In the genomic region with DNA sequence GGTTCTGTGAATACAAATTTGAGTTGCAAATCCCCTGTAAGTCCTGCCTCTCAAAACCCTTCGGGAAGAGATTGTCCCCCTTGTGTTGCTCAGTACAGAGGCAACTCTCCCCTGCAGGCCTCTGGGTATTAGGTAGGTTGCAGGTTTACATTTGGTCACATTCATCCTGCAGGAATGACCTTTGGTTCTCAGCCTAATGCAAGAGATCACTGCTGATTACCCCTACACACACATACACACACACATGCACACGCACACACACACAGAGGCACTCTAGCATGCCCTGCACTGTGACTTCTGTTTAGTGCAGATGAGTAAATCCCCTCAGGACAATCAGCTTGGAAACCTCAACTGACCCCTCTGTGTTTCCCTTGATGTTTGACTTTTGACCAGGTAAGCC, we compare ENCODE assay signal across 31 cellular contexts.
DNase-seq lines count a peak whose midpoint lies in the region; ATAC-seq, FAIRE-seq and TF ChIP-seq lines count a peak whose summit lies in the region.
"Had no signal": no experiment of that assay in that cellular context is flagged by ENCODE, and none has a peak within 500 bp of the region (broad histone marks: within the 10 kb centered on the region; RNA-seq: fewer than 3 reads in every experiment).

No MANE protein-coding gene starts in this region.

- no peak overlapping the region for H2BK5ac ChIP-seq in trophoblast cell (ENCODE audit: low read depth, low read length, poor library complexity)

- TF ChIP-seq RAD21 in HepG2 (CRISPR knock-in tag; IDR thresholded peaks at IDR 0.05) = no peak

- POLR2A ChIA-PET in HepG2 (lab: Yijun Ruan, JAX) = no interaction called here

- intact Hi-C loops in HepG2 (cut with micrococcal nuclease; ENCODE audit: unreplicated experiment) = no loop called here

- H2BK120ac ChIP-seq in trophoblast cell (ENCODE audit: insufficient read depth, low read length, poor library complexity) = no peak overlapping the region

- TF ChIP-seq CTCF in HepG2 (CRISPR knock-in tag; IDR thresholded peaks at IDR 0.05) = no peak
- no peak for TF ChIP-seq CTCF in GM20000 (IDR thresholded peaks at IDR 0.05; ENCODE audit: extremely low read depth, missing control alignments)

- no peak overlapping the region for H3K4ac ChIP-seq in trophoblast cell (ENCODE audit: low read depth, low read length)

- H3K4me2 ChIP-seq in HepG2 (ENCODE audit: low read depth, low read length) (no peak overlapping the region), trophoblast cell (ENCODE audit: low read length) (no peak overlapping the region)
- H3K4me2 ChIP-seq: A549; BLaER1; BLaER1 treated with 17β-estradiol and CSF1 and Interleukin-3, amounts not matched to agents 10 nM and 100 nM had no signal

- H3K36me3 ChIP-seq in HepG2 (replicated peaks in 1 of 2; ENCODE audit: control insufficient read depth in 1 of 2, insufficient read depth in 2 of 2, low read length in 2 of 2) (no peaks in the 10 kb centered on the region), trophoblast cell (ENCODE audit: control insufficient read depth in 1 of 2, insufficient read depth in 2 of 2, low read length in 2 of 2) (no peaks in the 10 kb centered on the region)
- H3K36me3 ChIP-seq: BE2C; BLaER1; BLaER1 treated with 17β-estradiol and CSF1 and Interleukin-3, amounts not matched to agents 10 nM and 100 nM had no signal

- no peak overlapping the region for H4K91ac ChIP-seq in trophoblast cell (ENCODE audit: low read depth, low read length)

- TF ChIP-seq EP300 in HepG2 (IDR thresholded peaks at IDR 0.05; ENCODE audit: low read depth in 2 of 2, low read length in 2 of 2) (no peak), HepG2 (CRISPR knock-in tag; IDR thresholded peaks at IDR 0.05; ENCODE audit: borderline replicate concordance) (no peak)

- no peak overlapping the region for H2AK5ac ChIP-seq in trophoblast cell (ENCODE audit: low read length)

- BruUV-seq in HepG2 (replicated peaks; lab: Mats Ljungman, UMichigan) = no TSS peak

- no peak overlapping the region for H3K9ac ChIP-seq in HepG2 (ENCODE audit: insufficient read depth, low read depth, low read length)
- no peak overlapping the region for H3K9ac ChIP-seq in trophoblast cell (ENCODE audit: low read length)
- H3K9ac ChIP-seq: BLaER1; BLaER1 treated with 17β-estradiol and CSF1 and Interleukin-3, amounts not matched to agents 10 nM and 100 nM had no signal

- peaks cover 11% of the 10 kb centered on the region for H3K4me1 ChIP-seq in HepG2 (ENCODE audit: insufficient read depth, low read length)
- H3K4me1 ChIP-seq in trophoblast cell (ENCODE audit: control insufficient read depth in 1 of 2, insufficient read depth in 2 of 2, low read length in 2 of 2) = no peaks in the 10 kb centered on the region
- H3K4me1 ChIP-seq: A549; BE2C; BLaER1; BLaER1 treated with 17β-estradiol and CSF1 and Interleukin-3, amounts not matched to agents 10 nM and 100 nM; Caco-2 had no signal

- no peaks in the 10 kb centered on the region for H3K79me2 ChIP-seq in HepG2 (ENCODE audit: insufficient read depth, low read length)
- no peaks in the 10 kb centered on the region for H3K79me2 ChIP-seq in trophoblast cell (ENCODE audit: control insufficient read depth, insufficient read depth, low read length, poor library complexity)

- no peak overlapping the region for H3K18ac ChIP-seq in trophoblast cell (ENCODE audit: low read length)

- peak overlapping the region; percentile 53 for H3K23ac ChIP-seq in trophoblast cell (ENCODE audit: low read length)

- no peak overlapping the region for H3K14ac ChIP-seq in trophoblast cell (ENCODE audit: low read length)

- H3K4me3 ChIP-seq in HepG2 (replicated peaks in 1 of 3; ENCODE audit: insufficient read depth in 1 of 3, low read depth in 2 of 3, low read length in 3 of 3) (no peak overlapping the region), trophoblast cell (ENCODE audit: low read depth, low read length) (no peak overlapping the region)
- H3K4me3 ChIP-seq: A549; BLaER1; BLaER1 treated with 17β-estradiol and CSF1 and Interleukin-3, amounts not matched to agents 10 nM and 100 nM had no signal

- whole genome bisulfite sequencing in HepG2 (ENCODE audit: low lambda C conversion rate) = 0% methylated on average over 2 of the region's 2 CpGs
- no CpG with 5 or more reads among the region's 2 CpGs for WGBS in trophoblast cell (ENCODE audit: extremely low coverage, insufficient coverage, insufficient read length)

- FAIRE-seq in HepG2 (lab: Jason Lieb, UNC) = peak; percentile 15
- FAIRE-seq: A204.1, A549, D721Med had no signal

- TF ChIP-seq POLR2A in HepG2 (IDR thresholded peaks at IDR 0.05; ENCODE audit: insufficient read depth in 1 of 2, low read depth in 2 of 2, low read length in 2 of 2) = no peak

- no peak overlapping the region for H4K8ac ChIP-seq in trophoblast cell (ENCODE audit: low read depth, low read length)

- H4K12ac ChIP-seq in trophoblast cell (ENCODE audit: low read depth, low read length) = no peak overlapping the region

- H3K27me3 ChIP-seq in HepG2 (ENCODE audit: control insufficient read depth in 1 of 2, insufficient read depth in 2 of 2, low read length in 2 of 2) (no peaks in the 10 kb centered on the region; a peak in 2 of 5 replicates), trophoblast cell (ENCODE audit: insufficient read depth, low read length) (no peaks in the 10 kb centered on the region)
- H3K27me3 ChIP-seq: BE2C; BLaER1; BLaER1 treated with 17β-estradiol and CSF1 and Interleukin-3, amounts not matched to agents 10 nM and 100 nM had no signal

- H3K9me3 ChIP-seq in HepG2 (ENCODE audit: low read length) = peaks cover 11% of the 10 kb centered on the region; the same call in 1 of the 2 replicates
- H3K9me3 ChIP-seq in trophoblast cell (ENCODE audit: insufficient read depth, low read depth, low read length) = peaks cover 6% of the 10 kb centered on the region
- H3K9me3 ChIP-seq: BE2C had no signal

- H2AFZ ChIP-seq in HepG2 (ENCODE audit: low read length) (no peak overlapping the region), trophoblast cell (ENCODE audit: insufficient read depth, low read length, poor library complexity) (no peak overlapping the region)

- peak; percentile 74 for ATAC-seq in HepG2
- ATAC-seq: A549; CD8-positive, alpha-beta T cell had no signal

- DNase-seq in HepG2 (ENCODE audit: low spot score) = peak; percentile 3
- DNase-seq in trophoblast cell = no peak
- no peak for DNase-seq in activated CD4-positive, CD25-positive, alpha-beta regulatory T cell treated with anti-CD3 and anti-CD28 coated beads, Interleukin-2, amount 50 U/mL, for 72 hours
- no peak for DNase-seq in GM20000 (ENCODE audit: low spot score)
- DNase-seq: 8988T; ACHN; AML-193; BE2C; C1 segment of cervical spinal cord; Caco-2; Calu3; CD4-positive, alpha-beta memory T cell; CD4-positive, alpha-beta T cell; CD4-positive, CD25-positive, alpha-beta regulatory T cell; CD8-positive, alpha-beta memory T cell; CD8-positive, alpha-beta T cell; COR-L47; DMS 273 treated with DMSO at 0.1 percent for 48 hours; DMS153; DMS53; DMS79; DMS79 treated with DMSO at 0.1 percent for 48 hours; DND-41; EL had no signal

- CTCF ChIA-PET in HepG2 (lab: Yijun Ruan, JAX; ENCODE audit: low intra/inter-chr PET ratio, low total read pairs) = no interaction called here

- no peaks in the 10 kb centered on the region for H4K20me1 ChIP-seq in HepG2 (ENCODE audit: insufficient read depth, low read length)
- H4K20me1 ChIP-seq: BLaER1; BLaER1 treated with 17β-estradiol and CSF1 and Interleukin-3, amounts not matched to agents 10 nM and 100 nM had no signal

- no peaks in the 10 kb centered on the region for H3K79me1 ChIP-seq in trophoblast cell (ENCODE audit: low read length)

- no peak overlapping the region for H2BK12ac ChIP-seq in trophoblast cell (ENCODE audit: low read length)

- in situ Hi-C loops in HepG2 (cut with HindIII; ENCODE audit: extremely low pct_ligation_motif_present, low pct_unique_long_range_greater_than_20kb) = no loop called here

- no peak overlapping the region for H3K27ac ChIP-seq in HepG2 (ENCODE audit: extremely low read length, insufficient read depth, low read length)
- H3K27ac ChIP-seq in trophoblast cell (ENCODE audit: low read depth, low read length) = no peak overlapping the region
- H3K27ac ChIP-seq: 22Rv1; A549; BLaER1; BLaER1 treated with 17β-estradiol and CSF1 and Interleukin-3, amounts not matched to agents 10 nM and 100 nM; C4-2B had no signal

TF ChIP-seq in HepG2, 621 proteins besides CTCF, POLR2A, EP300 and RAD21 (continues in another document):
- TF ChIP-seq FOXJ3 (CRISPR knock-in tag; IDR thresholded peaks at IDR 0.05; ENCODE audit: borderline replicate concordance) (no peak), ZKSCAN5 (CRISPR knock-in tag; IDR thresholded peaks at IDR 0.05) (no peak)
